16 cellular contexts compared by ENCODE assay signal in the genomic region with DNA sequence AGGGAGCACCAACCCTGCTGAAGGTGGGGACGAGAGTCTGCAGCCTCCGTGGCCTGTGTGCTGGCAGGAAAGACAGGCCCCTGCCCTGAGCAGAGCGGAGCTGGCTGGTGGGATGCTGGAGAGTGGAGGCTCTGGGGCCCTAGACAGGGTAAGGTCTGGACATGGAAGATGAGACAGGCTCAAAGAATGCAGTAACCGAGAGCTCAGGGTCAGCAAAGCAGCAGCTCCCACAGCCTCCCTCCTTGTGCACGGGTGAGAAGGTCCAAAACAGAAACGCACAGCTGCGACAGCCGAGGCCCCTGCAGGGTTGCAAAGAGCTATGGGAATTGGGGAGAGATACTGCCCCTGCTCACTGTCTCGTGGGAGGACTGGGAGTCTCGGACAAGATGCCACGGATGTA.
DNase-seq lines count a peak whose midpoint lies in the region; ATAC-seq, FAIRE-seq and TF ChIP-seq lines count a peak whose summit lies in the region.
"Had no signal": no experiment of that assay in that cellular context is flagged by ENCODE, and none has a peak within 500 bp of the region (broad histone marks: within the 10 kb centered on the region; RNA-seq: fewer than 3 reads in every experiment).

No MANE protein-coding gene starts in this region.

- H3K36me3 ChIP-seq in heart right ventricle (no peaks in the 10 kb centered on the region), left ventricle myocardium inferior (no peaks in the 10 kb centered on the region), brain microvascular endothelial cell (replicated peaks) (no peaks in the 10 kb centered on the region), mesodermal cell (ENCODE audit: control insufficient read depth, insufficient read depth, low read length) (peaks cover 21% of the 10 kb centered on the region)
- H3K36me3 ChIP-seq: cardiac muscle cell had no signal

- no peak for DNase-seq in heart right ventricle
- no peak for DNase-seq in left ventricle myocardium inferior
- peak; percentile 97 for DNase-seq in brain microvascular endothelial cell
- peak; percentile 72 for DNase-seq in urothelium cell line (ENCODE audit: low spot score)
- DNase-seq in SIG-M5 treated with dmso at 0.1 percent for 504 hours (lab: John Stamatoyannopoulos, UW; ENCODE audit: unreplicated experiment): no peak
- DNase-seq: 8988T; activated CD8-positive, alpha-beta memory T cell treated with anti-CD3 and anti-CD28 coated beads for 24 hours; H7; MM.1S; NCI-H69; T-helper 17 cell had no signal

- H3K4me3 ChIP-seq in heart right ventricle (no peak overlapping the region), left ventricle myocardium inferior (no peak overlapping the region), brain microvascular endothelial cell (ENCODE audit: low read depth, low read length) (peak overlapping the region; percentile 22), mesodermal cell (ENCODE audit: extremely low read depth, insufficient read depth, low read length, poor library complexity, severe bottlenecking) (no peak overlapping the region)
- H3K4me3 ChIP-seq: cardiac muscle cell had no signal

- in situ Hi-C loops in brain microvascular endothelial cell (cut with HindIII; ENCODE audit: low pct_ligation_motif_present, low sequenced_read_pairs): no loop called here

- peak in 7 of 8 donors; percentile 15 to 54 (median 37) for ATAC-seq in heart right ventricle
- ATAC-seq in HG03280 (IDR thresholded peaks at IDR 0.05; ENCODE audit: unreplicated experiment): no peak
- ATAC-seq in GM21528 (IDR thresholded peaks at IDR 0.05; ENCODE audit: low FRiP score, unreplicated experiment): no peak
- ATAC-seq: T-helper 17 cell had no signal

- intact Hi-C loops in heart right ventricle (cut with DNase I): no loop called here
- intact Hi-C loops in left ventricle myocardium inferior (cut with micrococcal nuclease): no loop called here

- peaks cover 9 to 78% (median 31%) of the 10 kb centered on the region in 9 donors for H3K4me1 ChIP-seq in heart right ventricle
- peaks cover 66% of the 10 kb centered on the region for H3K4me1 ChIP-seq in left ventricle myocardium inferior
- H3K4me1 ChIP-seq in mesodermal cell (ENCODE audit: control insufficient read depth, insufficient read depth, low read length, poor library complexity, severe bottlenecking): peaks cover 51% of the 10 kb centered on the region

- no peaks in the 10 kb centered on the region for H3K9me3 ChIP-seq in heart right ventricle
- no peaks in the 10 kb centered on the region for H3K9me3 ChIP-seq in left ventricle myocardium inferior (replicated peaks)
- no peaks in the 10 kb centered on the region for H3K9me3 ChIP-seq in mesodermal cell (ENCODE audit: control insufficient read depth, low read length)

- H3K27ac ChIP-seq in heart right ventricle (peak overlapping the region in 1 of 10 donors; percentile 86), left ventricle myocardium inferior (replicated peaks) (no peak overlapping the region), brain microvascular endothelial cell (peak overlapping the region; percentile 94), mesodermal cell (ENCODE audit: low read depth, low read length, severe bottlenecking) (peak overlapping the region; percentile 94)
- H3K27ac ChIP-seq: cardiac muscle cell had no signal

- no peak for FAIRE-seq in urothelium cell line (lab: Jason Lieb, UNC)
- FAIRE-seq: frontal cortex had no signal

- no peaks in the 10 kb centered on the region for H3K27me3 ChIP-seq in heart right ventricle
- H3K27me3 ChIP-seq in left ventricle myocardium inferior (ENCODE audit: low read depth): no peaks in the 10 kb centered on the region
- no peaks in the 10 kb centered on the region for H3K27me3 ChIP-seq in brain microvascular endothelial cell (replicated peaks)
- H3K27me3 ChIP-seq: cardiac muscle cell had no signal

- 68 to 77% methylated on average over 11 of the region's 11 CpGs for WGBS in heart right ventricle, 2 donors
- 80 to 83% methylated on average over 10 to 11 of the region's 11 CpGs for WGBS in mesodermal cell (ENCODE audit: insufficient coverage in 2 of 2), 2 experiments

- TF ChIP-seq CTCF in heart right ventricle (IDR thresholded peaks at IDR 0.05): no peak
- no peak for TF ChIP-seq CTCF in left ventricle myocardium inferior (IDR thresholded peaks at IDR 0.05; ENCODE audit: borderline replicate concordance)
- TF ChIP-seq CTCF in brain microvascular endothelial cell (IDR thresholded peaks at IDR 0.05; ENCODE audit: low read depth, low read length, missing control alignments): no peak

Comparison
In these comparisons a context has a peak if more than half of its experiments do, and no peak if none do; other contexts are left out.
1. ATAC-seq: peak in heart right ventricle (7 of 8); none in HG03280 (single experiment) and GM21528 (single experiment).
2. DNase-seq: peak in brain microvascular endothelial cell (single experiment) and urothelium cell line (single experiment); none in heart right ventricle (0 of 2), left ventricle myocardium inferior (single experiment) and SIG-M5 treated with dmso at 0.1 percent for 504 hours (single experiment).